In the genomic region with DNA sequence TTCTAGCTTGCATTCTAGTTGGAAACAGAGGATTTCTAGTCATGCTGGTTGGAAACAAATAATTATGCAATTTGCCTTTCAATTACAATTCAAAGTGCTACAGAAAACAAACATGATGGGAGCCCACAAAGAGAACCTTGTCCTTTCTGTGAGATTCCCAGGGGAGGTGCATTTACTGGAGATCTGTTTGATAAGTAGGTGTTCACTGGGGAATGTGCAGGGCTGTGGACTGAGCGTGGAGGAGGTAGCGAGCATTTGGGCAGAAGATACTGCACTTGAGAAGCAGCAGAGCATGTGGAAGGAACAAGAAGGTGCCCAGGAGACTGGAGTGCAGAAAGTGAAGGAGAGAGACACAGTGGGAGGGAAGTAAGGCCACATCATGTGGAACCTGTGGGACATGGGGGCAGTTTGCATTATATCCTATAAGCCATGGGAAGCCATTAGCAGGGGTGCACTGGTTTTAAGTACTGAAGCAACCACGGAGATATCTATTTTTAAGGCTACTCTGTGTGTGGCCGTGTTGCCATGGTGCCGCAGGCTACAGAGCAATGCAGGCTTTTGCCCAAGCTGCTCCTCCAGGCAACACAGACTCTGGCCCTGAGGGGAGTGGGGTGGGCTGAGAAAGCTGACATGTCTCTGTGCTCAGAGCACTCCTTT, we compare ENCODE assay signal across 1 cellular context.
TF ChIP-seq lines count a peak whose summit lies in the region.

No MANE protein-coding gene starts in this region.

TF ChIP-seq in HepG2, 621 proteins besides CTCF, POLR2A, EP300 and RAD21 (continued from another document and continues in another):
- TF ChIP-seq, protein P1, sequence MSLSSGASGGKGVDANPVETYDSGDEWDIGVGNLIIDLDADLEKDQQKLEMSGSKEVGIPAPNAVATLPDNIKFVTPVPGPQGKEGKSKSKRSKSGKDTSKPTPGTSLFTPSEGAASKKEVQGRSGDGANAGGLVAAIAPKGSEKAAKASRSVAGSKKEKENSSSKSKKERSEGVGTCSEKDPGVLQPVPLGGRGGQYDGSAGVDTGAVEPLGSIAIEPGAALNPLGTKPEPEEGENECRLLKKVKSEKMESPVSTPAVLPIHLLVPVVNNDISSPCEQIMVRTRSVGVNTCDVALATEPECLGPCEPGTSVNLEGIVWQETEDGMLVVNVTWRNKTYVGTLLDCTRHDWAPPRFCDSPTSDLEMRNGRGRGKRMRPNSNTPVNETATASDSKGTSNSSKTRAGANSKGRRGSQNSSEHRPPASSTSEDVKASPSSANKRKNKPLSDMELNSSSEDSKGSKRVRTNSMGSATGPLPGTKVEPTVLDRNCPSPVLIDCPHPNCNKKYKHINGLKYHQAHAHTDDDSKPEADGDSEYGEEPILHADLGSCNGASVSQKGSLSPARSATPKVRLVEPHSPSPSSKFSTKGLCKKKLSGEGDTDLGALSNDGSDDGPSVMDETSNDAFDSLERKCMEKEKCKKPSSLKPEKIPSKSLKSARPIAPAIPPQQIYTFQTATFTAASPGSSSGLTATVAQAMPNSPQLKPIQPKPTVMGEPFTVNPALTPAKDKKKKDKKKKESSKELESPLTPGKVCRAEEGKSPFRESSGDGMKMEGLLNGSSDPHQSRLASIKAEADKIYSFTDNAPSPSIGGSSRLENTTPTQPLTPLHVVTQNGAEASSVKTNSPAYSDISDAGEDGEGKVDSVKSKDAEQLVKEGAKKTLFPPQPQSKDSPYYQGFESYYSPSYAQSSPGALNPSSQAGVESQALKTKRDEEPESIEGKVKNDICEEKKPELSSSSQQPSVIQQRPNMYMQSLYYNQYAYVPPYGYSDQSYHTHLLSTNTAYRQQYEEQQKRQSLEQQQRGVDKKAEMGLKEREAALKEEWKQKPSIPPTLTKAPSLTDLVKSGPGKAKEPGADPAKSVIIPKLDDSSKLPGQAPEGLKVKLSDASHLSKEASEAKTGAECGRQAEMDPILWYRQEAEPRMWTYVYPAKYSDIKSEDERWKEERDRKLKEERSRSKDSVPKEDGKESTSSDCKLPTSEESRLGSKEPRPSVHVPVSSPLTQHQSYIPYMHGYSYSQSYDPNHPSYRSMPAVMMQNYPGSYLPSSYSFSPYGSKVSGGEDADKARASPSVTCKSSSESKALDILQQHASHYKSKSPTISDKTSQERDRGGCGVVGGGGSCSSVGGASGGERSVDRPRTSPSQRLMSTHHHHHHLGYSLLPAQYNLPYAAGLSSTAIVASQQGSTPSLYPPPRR (CRISPR knock-in tag; IDR thresholded peaks at IDR 0.05; ENCODE audit: borderline replicate concordance), result peak; percentile 76; the same call in 1 of the 2 replicates
- TF ChIP-seq SPEN (CRISPR knock-in tag; IDR thresholded peaks at IDR 0.05; ENCODE audit: low read depth) (no peak), SRSF1 (optimal IDR thresholded peaks at IDR 0.05; ENCODE audit: low read depth, low read length) (no peak), ZKSCAN1 (IDR thresholded peaks at IDR 0.05; ENCODE audit: low read length) (no peak), GPN1 (CRISPR knock-in tag; IDR thresholded peaks at IDR 0.05; ENCODE audit: borderline replicate concordance) (no peak), HIVEP1 (CRISPR knock-in tag; IDR thresholded peaks at IDR 0.05) (no peak), CBX2 (IDR thresholded peaks at IDR 0.05; ENCODE audit: low read depth, low read length) (no peak), CBX2 (CRISPR knock-in tag; IDR thresholded peaks at IDR 0.05; ENCODE audit: low read depth) (no peak), ZNF333 (CRISPR knock-in tag; IDR thresholded peaks at IDR 0.05; ENCODE audit: borderline replicate concordance) (no peak), SRF (IDR thresholded peaks at IDR 0.05; ENCODE audit: low read depth, low read length) (no peak), SMAD9 (CRISPR knock-in tag; IDR thresholded peaks at IDR 0.05) (no peak), ZNF567 (CRISPR knock-in tag; IDR thresholded peaks at IDR 0.05; ENCODE audit: borderline replicate concordance) (no peak), ZNF205 (CRISPR knock-in tag; IDR thresholded peaks at IDR 0.05) (peak; percentile 13; the same call in 1 of the 2 replicates), ZIK1 (CRISPR knock-in tag; IDR thresholded peaks at IDR 0.05; ENCODE audit: borderline replicate concordance, low read depth) (0 out of 2 replicates have a peak, but pooled peaks have one; percentile 28), NPAS2 (CRISPR knock-in tag; IDR thresholded peaks at IDR 0.05; ENCODE audit: borderline replicate concordance) (no peak), NR2F2 (IDR thresholded peaks at IDR 0.05; ENCODE audit: borderline replicate concordance, low read depth) (no peak), ZNF33A (CRISPR knock-in tag; IDR thresholded peaks at IDR 0.05; ENCODE audit: borderline replicate concordance) (no peak), ZNF451 (CRISPR knock-in tag; IDR thresholded peaks at IDR 0.05) (no peak), ZNF382 (CRISPR knock-in tag; IDR thresholded peaks at IDR 0.05; ENCODE audit: borderline replicate concordance) (no peak), ZNF251 (CRISPR knock-in tag; IDR thresholded peaks at IDR 0.05) (0 out of 2 replicates have a peak, but pooled peaks have one; percentile 58), ZSCAN29 (CRISPR knock-in tag; conservative IDR thresholded peaks at IDR 0.05) (no peak), ZC3H13 (CRISPR knock-in tag; IDR thresholded peaks at IDR 0.05) (0 out of 2 replicates have a peak, but pooled peaks have one; percentile 52), ZNF329 (CRISPR knock-in tag; IDR thresholded peaks at IDR 0.05; ENCODE audit: low read depth) (no peak), EHMT2 (IDR thresholded peaks at IDR 0.05; ENCODE audit: borderline replicate concordance, low read depth, low read length) (peak; percentile 91), RBM39 (IDR thresholded peaks at IDR 0.05; ENCODE audit: low read depth, low read length, poor library complexity, severe bottlenecking) (no peak), RNF2 (conservative IDR thresholded peaks at IDR 0.05; ENCODE audit: low read depth) (no peak), TMF1 (CRISPR knock-in tag; IDR thresholded peaks at IDR 0.05; ENCODE audit: low read depth) (no peak), GABPB1 (CRISPR knock-in tag; IDR thresholded peaks at IDR 0.05) (no peak), ZNF124 (CRISPR knock-in tag; IDR thresholded peaks at IDR 0.05) (peak; percentile 21; the same call in 1 of the 2 replicates), ZKSCAN5 (CRISPR knock-in tag; IDR thresholded peaks at IDR 0.05) (no peak)
- TF ChIP-seq, protein P2, sequence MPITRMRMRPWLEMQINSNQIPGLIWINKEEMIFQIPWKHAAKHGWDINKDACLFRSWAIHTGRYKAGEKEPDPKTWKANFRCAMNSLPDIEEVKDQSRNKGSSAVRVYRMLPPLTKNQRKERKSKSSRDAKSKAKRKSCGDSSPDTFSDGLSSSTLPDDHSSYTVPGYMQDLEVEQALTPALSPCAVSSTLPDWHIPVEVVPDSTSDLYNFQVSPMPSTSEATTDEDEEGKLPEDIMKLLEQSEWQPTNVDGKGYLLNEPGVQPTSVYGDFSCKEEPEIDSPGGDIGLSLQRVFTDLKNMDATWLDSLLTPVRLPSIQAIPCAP (CRISPR knock-in tag; IDR thresholded peaks at IDR 0.05; ENCODE audit: low read depth), result no peak
- TF ChIP-seq, protein P3, sequence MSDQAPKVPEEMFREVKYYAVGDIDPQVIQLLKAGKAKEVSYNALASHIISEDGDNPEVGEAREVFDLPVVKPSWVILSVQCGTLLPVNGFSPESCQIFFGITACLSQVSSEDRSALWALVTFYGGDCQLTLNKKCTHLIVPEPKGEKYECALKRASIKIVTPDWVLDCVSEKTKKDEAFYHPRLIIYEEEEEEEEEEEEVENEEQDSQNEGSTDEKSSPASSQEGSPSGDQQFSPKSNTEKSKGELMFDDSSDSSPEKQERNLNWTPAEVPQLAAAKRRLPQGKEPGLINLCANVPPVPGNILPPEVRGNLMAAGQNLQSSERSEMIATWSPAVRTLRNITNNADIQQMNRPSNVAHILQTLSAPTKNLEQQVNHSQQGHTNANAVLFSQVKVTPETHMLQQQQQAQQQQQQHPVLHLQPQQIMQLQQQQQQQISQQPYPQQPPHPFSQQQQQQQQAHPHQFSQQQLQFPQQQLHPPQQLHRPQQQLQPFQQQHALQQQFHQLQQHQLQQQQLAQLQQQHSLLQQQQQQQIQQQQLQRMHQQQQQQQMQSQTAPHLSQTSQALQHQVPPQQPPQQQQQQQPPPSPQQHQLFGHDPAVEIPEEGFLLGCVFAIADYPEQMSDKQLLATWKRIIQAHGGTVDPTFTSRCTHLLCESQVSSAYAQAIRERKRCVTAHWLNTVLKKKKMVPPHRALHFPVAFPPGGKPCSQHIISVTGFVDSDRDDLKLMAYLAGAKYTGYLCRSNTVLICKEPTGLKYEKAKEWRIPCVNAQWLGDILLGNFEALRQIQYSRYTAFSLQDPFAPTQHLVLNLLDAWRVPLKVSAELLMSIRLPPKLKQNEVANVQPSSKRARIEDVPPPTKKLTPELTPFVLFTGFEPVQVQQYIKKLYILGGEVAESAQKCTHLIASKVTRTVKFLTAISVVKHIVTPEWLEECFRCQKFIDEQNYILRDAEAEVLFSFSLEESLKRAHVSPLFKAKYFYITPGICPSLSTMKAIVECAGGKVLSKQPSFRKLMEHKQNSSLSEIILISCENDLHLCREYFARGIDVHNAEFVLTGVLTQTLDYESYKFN (CRISPR knock-in tag; conservative IDR thresholded peaks at IDR 0.05), result peak; percentile 94
- TF ChIP-seq, protein P4, sequence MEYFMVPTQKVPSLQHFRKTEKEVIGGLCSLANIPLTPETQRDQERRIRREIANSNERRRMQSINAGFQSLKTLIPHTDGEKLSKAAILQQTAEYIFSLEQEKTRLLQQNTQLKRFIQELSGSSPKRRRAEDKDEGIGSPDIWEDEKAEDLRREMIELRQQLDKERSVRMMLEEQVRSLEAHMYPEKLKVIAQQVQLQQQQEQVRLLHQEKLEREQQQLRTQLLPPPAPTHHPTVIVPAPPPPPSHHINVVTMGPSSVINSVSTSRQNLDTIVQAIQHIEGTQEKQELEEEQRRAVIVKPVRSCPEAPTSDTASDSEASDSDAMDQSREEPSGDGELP (IDR thresholded peaks at IDR 0.05; ENCODE audit: borderline replicate concordance, low read depth), result peak; percentile 38; the same call in 1 of the 2 replicates
- TF ChIP-seq, protein P5, sequence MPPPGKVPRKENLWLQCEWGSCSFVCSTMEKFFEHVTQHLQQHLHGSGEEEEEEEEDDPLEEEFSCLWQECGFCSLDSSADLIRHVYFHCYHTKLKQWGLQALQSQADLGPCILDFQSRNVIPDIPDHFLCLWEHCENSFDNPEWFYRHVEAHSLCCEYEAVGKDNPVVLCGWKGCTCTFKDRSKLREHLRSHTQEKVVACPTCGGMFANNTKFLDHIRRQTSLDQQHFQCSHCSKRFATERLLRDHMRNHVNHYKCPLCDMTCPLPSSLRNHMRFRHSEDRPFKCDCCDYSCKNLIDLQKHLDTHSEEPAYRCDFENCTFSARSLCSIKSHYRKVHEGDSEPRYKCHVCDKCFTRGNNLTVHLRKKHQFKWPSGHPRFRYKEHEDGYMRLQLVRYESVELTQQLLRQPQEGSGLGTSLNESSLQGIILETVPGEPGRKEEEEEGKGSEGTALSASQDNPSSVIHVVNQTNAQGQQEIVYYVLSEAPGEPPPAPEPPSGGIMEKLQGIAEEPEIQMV (CRISPR knock-in tag; IDR thresholded peaks at IDR 0.05; ENCODE audit: low read depth), result no peak
- TF ChIP-seq, protein P6, sequence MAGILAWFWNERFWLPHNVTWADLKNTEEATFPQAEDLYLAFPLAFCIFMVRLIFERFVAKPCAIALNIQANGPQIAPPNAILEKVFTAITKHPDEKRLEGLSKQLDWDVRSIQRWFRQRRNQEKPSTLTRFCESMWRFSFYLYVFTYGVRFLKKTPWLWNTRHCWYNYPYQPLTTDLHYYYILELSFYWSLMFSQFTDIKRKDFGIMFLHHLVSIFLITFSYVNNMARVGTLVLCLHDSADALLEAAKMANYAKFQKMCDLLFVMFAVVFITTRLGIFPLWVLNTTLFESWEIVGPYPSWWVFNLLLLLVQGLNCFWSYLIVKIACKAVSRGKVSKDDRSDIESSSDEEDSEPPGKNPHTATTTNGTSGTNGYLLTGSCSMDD (CRISPR knock-in tag; IDR thresholded peaks at IDR 0.05), result no peak
- TF ChIP-seq, protein P7, sequence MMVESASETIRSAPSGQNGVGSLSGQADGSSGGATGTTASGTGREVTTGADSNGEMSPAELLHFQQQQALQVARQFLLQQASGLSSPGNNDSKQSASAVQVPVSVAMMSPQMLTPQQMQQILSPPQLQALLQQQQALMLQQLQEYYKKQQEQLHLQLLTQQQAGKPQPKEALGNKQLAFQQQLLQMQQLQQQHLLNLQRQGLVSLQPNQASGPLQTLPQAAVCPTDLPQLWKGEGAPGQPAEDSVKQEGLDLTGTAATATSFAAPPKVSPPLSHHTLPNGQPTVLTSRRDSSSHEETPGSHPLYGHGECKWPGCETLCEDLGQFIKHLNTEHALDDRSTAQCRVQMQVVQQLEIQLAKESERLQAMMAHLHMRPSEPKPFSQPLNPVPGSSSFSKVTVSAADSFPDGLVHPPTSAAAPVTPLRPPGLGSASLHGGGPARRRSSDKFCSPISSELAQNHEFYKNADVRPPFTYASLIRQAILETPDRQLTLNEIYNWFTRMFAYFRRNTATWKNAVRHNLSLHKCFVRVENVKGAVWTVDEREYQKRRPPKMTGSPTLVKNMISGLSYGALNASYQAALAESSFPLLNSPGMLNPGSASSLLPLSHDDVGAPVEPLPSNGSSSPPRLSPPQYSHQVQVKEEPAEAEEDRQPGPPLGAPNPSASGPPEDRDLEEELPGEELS (CRISPR knock-in tag; IDR thresholded peaks at IDR 0.05), result peak; percentile 97
- TF ChIP-seq, protein P8, sequence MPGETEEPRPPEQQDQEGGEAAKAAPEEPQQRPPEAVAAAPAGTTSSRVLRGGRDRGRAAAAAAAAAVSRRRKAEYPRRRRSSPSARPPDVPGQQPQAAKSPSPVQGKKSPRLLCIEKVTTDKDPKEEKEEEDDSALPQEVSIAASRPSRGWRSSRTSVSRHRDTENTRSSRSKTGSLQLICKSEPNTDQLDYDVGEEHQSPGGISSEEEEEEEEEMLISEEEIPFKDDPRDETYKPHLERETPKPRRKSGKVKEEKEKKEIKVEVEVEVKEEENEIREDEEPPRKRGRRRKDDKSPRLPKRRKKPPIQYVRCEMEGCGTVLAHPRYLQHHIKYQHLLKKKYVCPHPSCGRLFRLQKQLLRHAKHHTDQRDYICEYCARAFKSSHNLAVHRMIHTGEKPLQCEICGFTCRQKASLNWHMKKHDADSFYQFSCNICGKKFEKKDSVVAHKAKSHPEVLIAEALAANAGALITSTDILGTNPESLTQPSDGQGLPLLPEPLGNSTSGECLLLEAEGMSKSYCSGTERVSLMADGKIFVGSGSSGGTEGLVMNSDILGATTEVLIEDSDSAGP (CRISPR knock-in tag; IDR thresholded peaks at IDR 0.05; ENCODE audit: borderline replicate concordance), result peak; percentile 60; the same call in 1 of the 2 replicates
- TF ChIP-seq, protein P9, sequence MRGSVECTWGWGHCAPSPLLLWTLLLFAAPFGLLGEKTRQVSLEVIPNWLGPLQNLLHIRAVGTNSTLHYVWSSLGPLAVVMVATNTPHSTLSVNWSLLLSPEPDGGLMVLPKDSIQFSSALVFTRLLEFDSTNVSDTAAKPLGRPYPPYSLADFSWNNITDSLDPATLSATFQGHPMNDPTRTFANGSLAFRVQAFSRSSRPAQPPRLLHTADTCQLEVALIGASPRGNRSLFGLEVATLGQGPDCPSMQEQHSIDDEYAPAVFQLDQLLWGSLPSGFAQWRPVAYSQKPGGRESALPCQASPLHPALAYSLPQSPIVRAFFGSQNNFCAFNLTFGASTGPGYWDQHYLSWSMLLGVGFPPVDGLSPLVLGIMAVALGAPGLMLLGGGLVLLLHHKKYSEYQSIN (CRISPR knock-in tag; IDR thresholded peaks at IDR 0.05; ENCODE audit: borderline replicate concordance), result no peak
- TF ChIP-seq, protein P10, sequence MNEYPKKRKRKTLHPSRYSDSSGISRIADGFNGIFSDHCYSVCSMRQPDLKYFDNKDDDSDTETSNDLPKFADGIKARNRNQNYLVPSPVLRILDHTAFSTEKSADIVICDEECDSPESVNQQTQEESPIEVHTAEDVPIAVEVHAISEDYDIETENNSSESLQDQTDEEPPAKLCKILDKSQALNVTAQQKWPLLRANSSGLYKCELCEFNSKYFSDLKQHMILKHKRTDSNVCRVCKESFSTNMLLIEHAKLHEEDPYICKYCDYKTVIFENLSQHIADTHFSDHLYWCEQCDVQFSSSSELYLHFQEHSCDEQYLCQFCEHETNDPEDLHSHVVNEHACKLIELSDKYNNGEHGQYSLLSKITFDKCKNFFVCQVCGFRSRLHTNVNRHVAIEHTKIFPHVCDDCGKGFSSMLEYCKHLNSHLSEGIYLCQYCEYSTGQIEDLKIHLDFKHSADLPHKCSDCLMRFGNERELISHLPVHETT (CRISPR knock-in tag; conservative IDR thresholded peaks at IDR 0.05), result no peak
